Comparison of ENCODE assay signal across 13 cellular contexts in the genomic region with DNA sequence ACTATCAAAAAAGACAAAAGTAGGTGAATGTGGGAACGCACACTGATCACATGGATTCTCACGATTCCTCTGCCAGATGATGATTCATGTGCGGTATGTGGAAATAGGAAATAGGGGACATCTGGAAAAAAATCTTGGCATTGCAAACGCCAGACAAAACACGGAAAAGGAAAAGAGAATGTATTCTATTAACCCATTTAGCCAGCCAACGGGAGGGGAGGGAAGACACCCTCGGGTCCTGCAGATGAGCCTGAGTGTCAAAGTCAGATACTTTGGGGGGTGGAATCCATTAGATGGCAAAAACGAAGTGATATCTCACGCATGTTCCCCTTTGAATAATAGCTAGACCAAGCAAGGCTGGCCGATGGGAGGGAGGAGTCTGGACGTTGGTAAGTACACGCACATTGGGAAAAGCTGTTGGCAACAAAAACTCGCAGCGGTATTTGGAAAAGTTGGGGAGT.
A peak's percentile ranks its signal among the peaks of the same experiment; 100 is the strongest.
DNase-seq lines count a peak whose midpoint lies in the region; ATAC-seq, FAIRE-seq and TF ChIP-seq lines count a peak whose summit lies in the region.
"Had no signal": no experiment of that assay in that cellular context is flagged by ENCODE, and none has a peak within 500 bp of the region (broad histone marks: within the 10 kb centered on the region; RNA-seq: fewer than 3 reads in every experiment).

No MANE protein-coding gene starts in this region.

- intact Hi-C loops in mucosa of descending colon (cut with DNase I, micrococcal nuclease) (no loop called here), tibial artery (cut with DNase I; ENCODE audit: low total_unique reads) (no loop called here)

- DNase-seq in LHCN-M2 (ENCODE audit: low read depth) (peak; percentile 89), mucosa of descending colon (no peak), tibial artery (peak; percentile 87 to 90), HuH-7 (ENCODE audit: low spot score) (no peak)
- DNase-seq: erythroblast, NCI-H524 treated with DMSO at 0.1 percent for 48 hours, T-helper 9 cell had no signal

- H3K36me3 ChIP-seq in mucosa of descending colon (ENCODE audit: low read depth) = no peaks in the 10 kb centered on the region
- H3K36me3 ChIP-seq in tibial artery = no peaks in the 10 kb centered on the region

- peak overlapping the region; percentile 82 to 91 for H3K27ac ChIP-seq in tibial artery

- TF ChIP-seq CTCF in mucosa of descending colon (IDR thresholded peaks at IDR 0.05) (no peak), tibial artery (IDR thresholded peaks at IDR 0.05) (no peak)

- H3K4me3 ChIP-seq in mucosa of descending colon (no peak overlapping the region), tibial artery (peak overlapping the region; percentile 27 to 28)
- H3K4me3 ChIP-seq: K562 had no signal

- no peaks in the 10 kb centered on the region for H3K27me3 ChIP-seq in tibial artery

- peak; percentile 15 for FAIRE-seq in endometrium (lab: Jason Lieb, UNC)
- FAIRE-seq: G401.6, K562 had no signal

- H3K9me3 ChIP-seq in mucosa of descending colon (no peaks in the 10 kb centered on the region), tibial artery (no peaks in the 10 kb centered on the region)

- ATAC-seq in mucosa of descending colon (peak; percentile 16), HG02642 (IDR thresholded peaks at IDR 0.05; ENCODE audit: poor library complexity, unreplicated experiment) (no peak), GM18511 (IDR thresholded peaks at IDR 0.05; ENCODE audit: unreplicated experiment) (no peak), GM18907 (IDR thresholded peaks at IDR 0.05; ENCODE audit: unreplicated experiment) (no peak)
- ATAC-seq: K562 had no signal

- peaks cover 2% of the 10 kb centered on the region for H3K4me1 ChIP-seq in mucosa of descending colon (ENCODE audit: low read depth)
- peaks cover 0 to 89% (median 55%) of the 10 kb centered on the region in 4 donors for H3K4me1 ChIP-seq in tibial artery

Comparison
In these comparisons a context has a peak if more than half of its experiments do, and no peak if none do; other contexts are left out.
1. DNase-seq: peak in LHCN-M2 (single experiment) and tibial artery (2 of 2); none in mucosa of descending colon (0 of 3) and HuH-7 (single experiment).